Comparison of ENCODE assay signal across 8 cellular contexts in genomic region chr11:128715691-128716153, GRCh38. TPM values are rescaled to one million over a fixed set of nuclear protein-coding genes. Genes with fewer than 3 reads are reported as not detected.
DNase-seq lines count a peak whose midpoint lies in the region; ATAC-seq and TF ChIP-seq lines count a peak whose summit lies in the region.

No MANE protein-coding gene starts in this region.

- no peak overlapping the region for H3T11ph ChIP-seq in H9 (ENCODE audit: low read length)

- H3K14ac ChIP-seq in H9 (ENCODE audit: insufficient read depth, low read length): no peak overlapping the region

- no peak overlapping the region for H2BK120ac ChIP-seq in H9 (ENCODE audit: low read depth, low read length, poor library complexity, severe bottlenecking)

- no peaks in the 10 kb centered on the region for H3K27me3 Mint-ChIP-seq in central memory CD8-positive, alpha-beta T cell
- H3K27me3 Mint-ChIP-seq in naive B cell (no peaks in the 10 kb centered on the region), H9 (ENCODE audit: low read depth) (peaks cover 19% of the 10 kb centered on the region)

- no peak overlapping the region for H2BK5ac ChIP-seq in H9 (ENCODE audit: insufficient read length, low read length)

- no peak overlapping the region for H2BK20ac ChIP-seq in H9 (ENCODE audit: low read depth, low read length, poor library complexity, severe bottlenecking)

- H2AK5ac ChIP-seq in H9 (ENCODE audit: insufficient read length, low read length): no peak overlapping the region

- H3K4me1 Mint-ChIP-seq in central memory CD8-positive, alpha-beta T cell: peaks cover 91% of the 10 kb centered on the region
- peaks cover 83 to 97% (median 89%) of the 10 kb centered on the region in 3 donors for H3K4me1 Mint-ChIP-seq in naive B cell
- peaks cover 58 to 65% of the 10 kb centered on the region in 2 experiments for H3K4me1 Mint-ChIP-seq in H9

- H3K27ac ChIP-seq in KOPT-K1 (ENCODE audit: low read depth, low read length, poor library complexity, severe bottlenecking) (peak overlapping the region; percentile 92), H9 (ENCODE audit: insufficient read length, low read depth, low read length) (no peak overlapping the region)

- H2BK15ac ChIP-seq in H9 (ENCODE audit: low read depth, low read length): no peak overlapping the region

- no peak overlapping the region for H3K56ac ChIP-seq in H9 (ENCODE audit: insufficient read length, low read depth, low read length)

- H3K79me2 ChIP-seq in H9 (ENCODE audit: insufficient read depth, low read length): no peaks in the 10 kb centered on the region

- no peak overlapping the region for H4K5ac ChIP-seq in H9 (ENCODE audit: insufficient read length, low read depth, low read length)

- H2BK12ac ChIP-seq in H9 (ENCODE audit: insufficient read length, low read depth, low read length): no peak overlapping the region

- H3K4me3 Mint-ChIP-seq in central memory CD8-positive, alpha-beta T cell: peak overlapping the region; percentile 71
- peak overlapping the region; percentile 69 to 95 (median 86) for H3K4me3 Mint-ChIP-seq in naive B cell
- H3K4me3 Mint-ChIP-seq in H9: peak overlapping the region in 1 of 2 experiments; percentile 47; a peak in 3 of 5 replicates

- no CpG with 5 or more reads among the region's 2 CpGs for WGBS in H9 (ENCODE audit: extremely low coverage, insufficient read length, low lambda C conversion rate)

- H3K23me2 ChIP-seq in H9 (ENCODE audit: insufficient read length, low read depth, low read length, poor library complexity, severe bottlenecking): no peaks in the 10 kb centered on the region

- no peak overlapping the region for H3K4me2 ChIP-seq in H9 (ENCODE audit: insufficient read depth, insufficient read length, low read length)

- no peak for ATAC-seq in central memory CD8-positive, alpha-beta T cell (replicated peaks; ENCODE audit: extremely low read depth, poor library complexity, severe bottlenecking)
- ATAC-seq in naive B cell (ENCODE audit: low read depth in 2 of 2) (no peak), GM18858 (IDR thresholded peaks at IDR 0.05; ENCODE audit: unreplicated experiment) (no peak)

- H3K4me1 ChIP-seq in H9 (ENCODE audit: insufficient read depth, low read length): peaks cover 21% of the 10 kb centered on the region

- no peak overlapping the region for H3K4ac ChIP-seq in H9 (ENCODE audit: low read depth, low read length)

- H3K9me3 Mint-ChIP-seq in central memory CD8-positive, alpha-beta T cell: no peaks in the 10 kb centered on the region
- H3K9me3 Mint-ChIP-seq in naive B cell (peaks cover 0 to 2% (median 0%) of the 10 kb centered on the region in 7 donors), H9 (no peaks in the 10 kb centered on the region; a peak in 3 of 5 replicates)

- H2AFZ ChIP-seq in H9 (ENCODE audit: low read length): no peak overlapping the region

- peaks cover 7% of the 10 kb centered on the region; the same call in 1 of the 2 replicates for H3K36me3 ChIP-seq in KOPT-K1 (ENCODE audit: insufficient read depth, low read length)

- no peak for TF ChIP-seq CTCF in H9 (conservative IDR thresholded peaks at IDR 0.05)

- no peak overlapping the region for H4K91ac ChIP-seq in H9 (ENCODE audit: insufficient read length, low read depth, low read length)

- no peak overlapping the region for H4K8ac ChIP-seq in H9 (replicated peaks; ENCODE audit: insufficient read length, low read depth, low read length)

- no peaks in the 10 kb centered on the region for H3K79me1 ChIP-seq in H9 (ENCODE audit: insufficient read depth, low read depth, low read length, poor library complexity, severe bottlenecking)

- H3K9me3 ChIP-seq in KOPT-K1 (ENCODE audit: insufficient read depth, low read length, poor library complexity, severe bottlenecking): peaks cover 12% of the 10 kb centered on the region
- H3K9me3 ChIP-seq in H9 (ENCODE audit: control insufficient read depth, low read depth, low read length): no peaks in the 10 kb centered on the region

- no peaks in the 10 kb centered on the region for H4K20me1 ChIP-seq in H9 (ENCODE audit: control insufficient read depth, insufficient read depth, insufficient read length)

- no peak overlapping the region for H3K18ac ChIP-seq in H9 (ENCODE audit: insufficient read length, low read depth, low read length)

- H3K27ac Mint-ChIP-seq in central memory CD8-positive, alpha-beta T cell (ENCODE audit: low read depth): peak overlapping the region; percentile 96
- peak overlapping the region; percentile 80 to 98 (median 90) for H3K27ac Mint-ChIP-seq in naive B cell
- peak overlapping the region in 1 of 3 experiments; percentile 42; a peak in 1 of 7 replicates for H3K27ac Mint-ChIP-seq in H9

- H3K9ac ChIP-seq in H9 (ENCODE audit: extremely low read depth, insufficient read length, low read length): no peak overlapping the region

- DNase-seq in AG20443 (ENCODE audit: low spot score): peak; percentile 45
- DNase-seq in central memory CD8-positive, alpha-beta T cell (ENCODE audit: low spot score in 2 of 2): no peak
- DNase-seq in naive B cell: no peak
- no peak for DNase-seq in NCI-H748 (lab: John Stamatoyannopoulos, UW; ENCODE audit: unreplicated experiment)
- DNase-seq in DMS53 (lab: John Stamatoyannopoulos, UW): no peak
- no peak for DNase-seq in H9

- H3K23ac ChIP-seq in H9 (ENCODE audit: insufficient read length, low read depth, low read length): no peak overlapping the region

- peaks cover 12% of the 10 kb centered on the region for H3K36me3 Mint-ChIP-seq in central memory CD8-positive, alpha-beta T cell (ENCODE audit: insufficient read depth)
- H3K36me3 Mint-ChIP-seq in naive B cell (peaks cover 5 to 7% of the 10 kb centered on the region in 2 donors), H9 (ENCODE audit: insufficient read depth in 1 of 3, low read depth in 3 of 3) (no peaks in the 10 kb centered on the region)

- H3K27me3 ChIP-seq in H9 (ENCODE audit: insufficient read depth, low read length): no peaks in the 10 kb centered on the region

RNA-seq across cellular contexts. Expression of gene FLI1, which starts 21.9 kb away (rescaled TPM):
- polyA plus RNA-seq in naive B cell (ENCODE audit: low read depth in 6 of 6): 100 to 1,000 TPM in 2 of 6 donors, 10 to 100 TPM in 4; 65.3 to 109 (median 88.3) TPM
- 0.24 and 0.66 TPM in 2 replicates for total RNA-seq in H9 (2021)
